23 cellular contexts compared by ENCODE assay signal in genomic region chr11:1107316-1108245, GRCh38. TPM values are rescaled to one million over a fixed set of nuclear protein-coding genes. Genes with fewer than 3 reads are reported as not detected.
"Had no signal": no experiment of that assay in that cellular context is flagged by ENCODE, and none has a peak within 500 bp of the region (broad histone marks: within the 10 kb centered on the region; RNA-seq: fewer than 3 reads in every experiment).

No MANE protein-coding gene starts in this region.

- H3K27ac ChIP-seq: SJCRH30 had no signal

- H3K4me1 ChIP-seq: SJCRH30 had no signal

- H3K4me3 ChIP-seq: MG63, SJCRH30 had no signal

- H3K9me3 ChIP-seq: MG63, SJCRH30 had no signal

- DNase-seq: IMR-90, Karpas-422, KG1, MG63, NCI-H1092, NCI-H1105 treated with DMSO at 0.1 percent for 48 hours, NCI-H1417 treated with DMSO at 0.1 percent for 48 hours, NCI-H146, NCI-H1694 treated with DMSO at 0.1 percent for 48 hours, NCI-H1930, NCI-H2081, NCI-H2107, NCI-H2227 treated with DMSO at 0.1 percent for 48 hours, NCI-H524, NCI-H526 treated with DMSO at 0.1 percent for 48 hours, NCI-H748 treated with DMSO at 0.1 percent for 48 hours, RPMI8226, SHP77 treated with DMSO at 0.1 percent for 48 hours, SJCRH30 had no signal

- ATAC-seq: HepG2, SK-N-SH treated with all-trans-retinoic acid at 6 μM for 48 hours had no signal

- H3K27me3 ChIP-seq: MG63, SJCRH30 had no signal

- H3K36me3 ChIP-seq: MG63, SJCRH30 had no signal

RNA-seq across cellular contexts. Expression of gene MUC2, which starts 32.9 kb away (rescaled TPM):
- total RNA-seq: HepG2, HT1080, IMR-90, NCI-H460 had no signal
- polyA plus RNA-seq: HepG2, IMR-90 had no signal

RNA-seq across cellular contexts. Expression of gene MUC5AC, which starts 50.2 kb away (rescaled TPM):
- total RNA-seq: HepG2, HT1080, IMR-90, NCI-H460, SJCRH30 had no signal
